22 cellular contexts compared by ENCODE assay signal in the genomic region with DNA sequence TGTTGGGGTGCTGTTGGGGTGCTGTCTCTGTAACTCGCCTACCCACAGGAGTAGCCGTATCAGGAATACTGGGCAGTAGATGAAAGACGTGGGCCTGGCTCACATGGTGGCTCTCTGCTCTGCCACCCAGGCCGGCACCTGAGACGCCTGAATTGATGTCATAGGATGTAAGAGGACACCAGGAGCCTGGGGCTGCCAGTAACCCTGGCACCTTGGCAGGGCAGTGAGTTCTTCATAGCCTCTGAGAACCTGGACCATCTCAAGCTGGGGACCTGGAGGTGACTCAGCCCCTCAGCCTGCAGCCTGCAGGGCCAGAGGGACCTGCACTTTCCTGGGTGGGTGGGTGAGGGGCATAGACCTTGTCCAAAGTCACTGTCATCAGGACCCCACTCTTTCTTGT. TPM values are rescaled to one million over a fixed set of nuclear protein-coding genes. Genes with fewer than 3 reads are reported as not detected.
DNase-seq lines count a peak whose midpoint lies in the region; ATAC-seq and TF ChIP-seq lines count a peak whose summit lies in the region.
"Had no signal": no experiment of that assay in that cellular context is flagged by ENCODE, and none has a peak within 500 bp of the region (broad histone marks: within the 10 kb centered on the region; RNA-seq: fewer than 3 reads in every experiment).

No MANE protein-coding gene starts in this region.

- H3K27ac ChIP-seq in gastrocnemius medialis = peak overlapping the region in 1 of 4 donors; percentile 48
- H3K27ac ChIP-seq in spleen = no peak overlapping the region
- H3K27ac ChIP-seq: skin epidermis, stomach, transverse colon had no signal

- H3K9me3 Mint-ChIP-seq in activated naive CD8-positive, alpha-beta T cell treated with anti-CD3 and anti-CD28 coated beads for 36 hours = no peaks in the 10 kb centered on the region
- no peaks in the 10 kb centered on the region for H3K9me3 Mint-ChIP-seq in activated naive CD8-positive, alpha-beta T cell treated with anti-CD3 and anti-CD28 coated beads, Interleukin-2, amount 50 U/mL, for 24 hours
- H3K9me3 Mint-ChIP-seq in activated CD8-positive, alpha-beta T cell treated with anti-CD3 and anti-CD28 coated beads, Interleukin-2, amount 10 ng/mL, durations not matched to agents 7 days and 5 days (ENCODE audit: insufficient read depth) = no peaks in the 10 kb centered on the region
- H3K9me3 Mint-ChIP-seq: activated naive CD4-positive, alpha-beta T cell treated with anti-CD3 and anti-CD28 coated beads, Interleukin-2, amount 50 U/mL, for 24 hours; CD8-positive, alpha-beta T cell; endodermal cell; nephron progenitor cell had no signal

- H3K27me3 ChIP-seq in gastrocnemius medialis (no peaks in the 10 kb centered on the region), spleen (replicated peaks in 1 of 7) (peaks cover 0 to 33% (median 0%) of the 10 kb centered on the region in 7 donors)

- WGBS in spleen, 5 donors = 88 to 95% (median 92%) methylated on average over 5 of the region's 5 CpGs; no CpG with 5 or more reads in 1 of the 5 donors
- WGBS in lower leg skin, 2 donors = 83 to 88% methylated on average over 5 of the region's 5 CpGs

- CTCF ChIA-PET in activated CD8-positive, alpha-beta T cell treated with anti-CD3 and anti-CD28 coated beads, Interleukin-2, amount 10 ng/mL, durations not matched to agents 7 days and 5 days (lab: Charles Lee) = interaction anchor here (0.6 to 2.6 kb wide), 5 partner anchors 13 to 482 kb away, joined by 3 to 6 read pairs (median 6); no protein-coding TSS in a partner anchor

- H3K36me3 ChIP-seq in gastrocnemius medialis (no peaks in the 10 kb centered on the region), spleen (no peaks in the 10 kb centered on the region)
- H3K36me3 ChIP-seq: stomach, transverse colon had no signal

- TF ChIP-seq POLR2A in gastrocnemius medialis (IDR thresholded peaks at IDR 0.05) (no peak), spleen (IDR thresholded peaks at IDR 0.05) (no peak), lower leg skin (IDR thresholded peaks at IDR 0.05) (no peak)

- H3K4me1 ChIP-seq in gastrocnemius medialis (peaks cover 10 to 19% of the 10 kb centered on the region in 2 donors), spleen (peaks cover 0 to 40% (median 12%) of the 10 kb centered on the region in 6 donors)

- no peak overlapping the region for H3K4me3 Mint-ChIP-seq in activated naive CD8-positive, alpha-beta T cell treated with anti-CD3 and anti-CD28 coated beads for 36 hours
- no peak overlapping the region for H3K4me3 Mint-ChIP-seq in activated naive CD8-positive, alpha-beta T cell treated with anti-CD3 and anti-CD28 coated beads, Interleukin-2, amount 50 U/mL, for 24 hours
- H3K4me3 Mint-ChIP-seq in activated CD8-positive, alpha-beta T cell treated with anti-CD3 and anti-CD28 coated beads, Interleukin-2, amount 10 ng/mL, durations not matched to agents 7 days and 5 days = no peak overlapping the region
- H3K4me3 Mint-ChIP-seq: activated naive CD4-positive, alpha-beta T cell treated with anti-CD3 and anti-CD28 coated beads, Interleukin-2, amount 50 U/mL, for 24 hours; CD8-positive, alpha-beta T cell; endodermal cell; nephron progenitor cell had no signal

- no peaks in the 10 kb centered on the region for H3K36me3 Mint-ChIP-seq in activated naive CD8-positive, alpha-beta T cell treated with anti-CD3 and anti-CD28 coated beads for 36 hours
- H3K36me3 Mint-ChIP-seq in activated naive CD8-positive, alpha-beta T cell treated with anti-CD3 and anti-CD28 coated beads, Interleukin-2, amount 50 U/mL, for 24 hours (ENCODE audit: low read depth) = no peaks in the 10 kb centered on the region
- H3K36me3 Mint-ChIP-seq in activated CD8-positive, alpha-beta T cell treated with anti-CD3 and anti-CD28 coated beads, Interleukin-2, amount 10 ng/mL, durations not matched to agents 7 days and 5 days (ENCODE audit: low read depth) = no peaks in the 10 kb centered on the region
- H3K36me3 Mint-ChIP-seq: activated naive CD4-positive, alpha-beta T cell treated with anti-CD3 and anti-CD28 coated beads, Interleukin-2, amount 50 U/mL, for 24 hours; CD8-positive, alpha-beta T cell had no signal

- peaks cover 15% of the 10 kb centered on the region for H3K4me1 Mint-ChIP-seq in activated naive CD8-positive, alpha-beta T cell treated with anti-CD3 and anti-CD28 coated beads for 36 hours
- peaks cover 21% of the 10 kb centered on the region for H3K4me1 Mint-ChIP-seq in activated naive CD8-positive, alpha-beta T cell treated with anti-CD3 and anti-CD28 coated beads, Interleukin-2, amount 50 U/mL, for 24 hours
- H3K4me1 Mint-ChIP-seq in activated CD8-positive, alpha-beta T cell treated with anti-CD3 and anti-CD28 coated beads, Interleukin-2, amount 10 ng/mL, durations not matched to agents 7 days and 5 days (ENCODE audit: low read depth) = peaks cover 30% of the 10 kb centered on the region

- H3K9me3 ChIP-seq in gastrocnemius medialis (no peaks in the 10 kb centered on the region), spleen (no peaks in the 10 kb centered on the region)
- H3K9me3 ChIP-seq: stomach, transverse colon had no signal

- H3K4me3 ChIP-seq in gastrocnemius medialis (no peak overlapping the region), spleen (no peak overlapping the region), lower leg skin (ENCODE audit: low read depth, poor library complexity, severe bottlenecking) (no peak overlapping the region)
- H3K4me3 ChIP-seq: skin epidermis, stomach, transverse colon had no signal

- TF ChIP-seq CTCF in gastrocnemius medialis (IDR thresholded peaks at IDR 0.05 in 4 of 5, conservative IDR thresholded peaks at IDR 0.05 in 1 of 5) = no peak
- no peak for TF ChIP-seq CTCF in spleen (IDR thresholded peaks at IDR 0.05 in 8 of 11, conservative IDR thresholded peaks at IDR 0.05 in 3 of 11)
- no peak for TF ChIP-seq CTCF in lower leg skin (IDR thresholded peaks at IDR 0.05)

- intact Hi-C loops in gastrocnemius medialis (cut with DNase I; ENCODE audit: low total_unique reads) (no loop called here), spleen (cut with DNase I; ENCODE audit: low total_unique reads) (no loop called here), lower leg skin (cut with DNase I; ENCODE audit: low total_unique reads) (no loop called here)

- DNase-seq in activated naive CD8-positive, alpha-beta T cell treated with anti-CD3 and anti-CD28 coated beads for 36 hours = no peak
- no peak for DNase-seq in activated naive CD8-positive, alpha-beta T cell treated with anti-CD3 and anti-CD28 coated beads, Interleukin-2, amount 50 U/mL, for 24 hours
- DNase-seq in M059J (ENCODE audit: low read depth) = peak; percentile 89
- no peak for DNase-seq in activated CD8-positive, alpha-beta T cell treated with anti-CD3 and anti-CD28 coated beads, Interleukin-2, amount 10 ng/mL, durations not matched to agents 7 days and 5 days
- DNase-seq in gastrocnemius medialis = peak; percentile 54 to 82
- no peak for DNase-seq in spleen
- no peak for DNase-seq in lower leg skin (ENCODE audit: low spot score in 2 of 2)
- DNase-seq in MV-4-11 (lab: John Stamatoyannopoulos, UW) = no peak
- DNase-seq: activated CD4-positive, alpha-beta T cell treated with anti-CD3 and anti-CD28 coated beads, Interleukin-2, amount 50 U/mL, for 48 hours; CD8-positive, alpha-beta T cell; endodermal cell; Kasumi-1; midbrain; NCI-H1092 treated with DMSO at 0.1 percent for 48 hours; NCI-H2081; nephron progenitor cell; stimulated activated CD4-positive, alpha-beta T cell treated with anti-CD3 and anti-CD28 coated beads, Interleukin-2, amount 100 ng/mL, for 48 hours; stomach; T-helper 2 cell; transverse colon had no signal

- in situ Hi-C loops in gastrocnemius medialis (cut with MboI; ENCODE audit: low sequenced_read_pairs in 4 of 4) = loop anchor here (5.0 to 25.0 kb wide), 2 partner anchors 68 to 478 kb away; no protein-coding TSS in a partner anchor

- POLR2A ChIA-PET in activated CD8-positive, alpha-beta T cell treated with anti-CD3 and anti-CD28 coated beads, Interleukin-2, amount 10 ng/mL, durations not matched to agents 7 days and 5 days (lab: Charles Lee) = no interaction called here

- H3K27me3 Mint-ChIP-seq in activated naive CD8-positive, alpha-beta T cell treated with anti-CD3 and anti-CD28 coated beads for 36 hours = peaks cover 4% of the 10 kb centered on the region
- H3K27me3 Mint-ChIP-seq in activated naive CD8-positive, alpha-beta T cell treated with anti-CD3 and anti-CD28 coated beads, Interleukin-2, amount 50 U/mL, for 24 hours = peaks cover 6% of the 10 kb centered on the region
- H3K27me3 Mint-ChIP-seq in activated CD8-positive, alpha-beta T cell treated with anti-CD3 and anti-CD28 coated beads, Interleukin-2, amount 10 ng/mL, durations not matched to agents 7 days and 5 days (ENCODE audit: low read depth) = no peaks in the 10 kb centered on the region
- H3K27me3 Mint-ChIP-seq: activated naive CD4-positive, alpha-beta T cell treated with anti-CD3 and anti-CD28 coated beads, Interleukin-2, amount 50 U/mL, for 24 hours had no signal

- peak overlapping the region; percentile 87 for H3K27ac Mint-ChIP-seq in activated naive CD8-positive, alpha-beta T cell treated with anti-CD3 and anti-CD28 coated beads for 36 hours
- H3K27ac Mint-ChIP-seq in activated naive CD8-positive, alpha-beta T cell treated with anti-CD3 and anti-CD28 coated beads, Interleukin-2, amount 50 U/mL, for 24 hours = no peak overlapping the region
- peak overlapping the region; percentile 14 for H3K27ac Mint-ChIP-seq in activated CD8-positive, alpha-beta T cell treated with anti-CD3 and anti-CD28 coated beads, Interleukin-2, amount 10 ng/mL, durations not matched to agents 7 days and 5 days
- H3K27ac Mint-ChIP-seq: CD8-positive, alpha-beta T cell; endodermal cell; nephron progenitor cell had no signal

- ATAC-seq in activated naive CD8-positive, alpha-beta T cell treated with anti-CD3 and anti-CD28 coated beads, Interleukin-2, amount 50 U/mL, for 24 hours = no peak
- no peak for ATAC-seq in activated CD8-positive, alpha-beta T cell treated with anti-CD3 and anti-CD28 coated beads, Interleukin-2, amount 10 ng/mL, durations not matched to agents 7 days and 5 days
- ATAC-seq in gastrocnemius medialis = peak; percentile 88

RNA-seq across cellular contexts. Expression of a gene that starts 39.0 kb away (rescaled TPM):
- 1 to 10 TPM; 1.6 to 2.1 TPM for total RNA-seq in activated naive CD8-positive, alpha-beta T cell treated with anti-CD3 and anti-CD28 coated beads for 36 hours
- 56.5 and 67.0 TPM in 2 replicates for total RNA-seq in M059J (2014; rRNA removed; shearing (Covaris generic))
- 1 to 10 TPM; 1.3 to 1.7 TPM for total RNA-seq in activated CD8-positive, alpha-beta T cell treated with anti-CD3 and anti-CD28 coated beads, Interleukin-2, amount 10 ng/mL, durations not matched to agents 7 days and 5 days
- total RNA-seq in gastrocnemius medialis = 1 to 10 TPM in 3 of 4 donors, under 1 TPM in 1; 0.63 to 4.1 (median 2.2) TPM
- 10 to 100 TPM in 2 of 7 donors, 1 to 10 TPM in 5; 5.2 to 12.9 (median 8.3) TPM for total RNA-seq in spleen
- 1 to 10 TPM; 4.2 to 4.9 (median 4.6) TPM for polyA plus RNA-seq in spleen
- total RNA-seq in lower leg skin = 10 to 100 TPM; 21.8 to 47.5 (median 25.2) TPM

Comparison
In these comparisons a context has a peak if more than half of its experiments do, and no peak if none do; other contexts are left out.
1. DNase-seq: peak in M059J (single experiment) and gastrocnemius medialis (2 of 2); none in activated naive CD8-positive, alpha-beta T cell treated with anti-CD3 and anti-CD28 coated beads for 36 hours (single experiment), activated naive CD8-positive, alpha-beta T cell treated with anti-CD3 and anti-CD28 coated beads, Interleukin-2, amount 50 U/mL, for 24 hours (single experiment), activated CD8-positive, alpha-beta T cell treated with anti-CD3 and anti-CD28 coated beads, Interleukin-2, amount 10 ng/mL, durations not matched to agents 7 days and 5 days (single experiment), spleen (single experiment), lower leg skin (0 of 2) and MV-4-11 (single experiment).
2. ATAC-seq: peak in gastrocnemius medialis (2 of 2); none in activated naive CD8-positive, alpha-beta T cell treated with anti-CD3 and anti-CD28 coated beads, Interleukin-2, amount 50 U/mL, for 24 hours (single experiment) and activated CD8-positive, alpha-beta T cell treated with anti-CD3 and anti-CD28 coated beads, Interleukin-2, amount 10 ng/mL, durations not matched to agents 7 days and 5 days (single experiment).